In the genomic region with DNA sequence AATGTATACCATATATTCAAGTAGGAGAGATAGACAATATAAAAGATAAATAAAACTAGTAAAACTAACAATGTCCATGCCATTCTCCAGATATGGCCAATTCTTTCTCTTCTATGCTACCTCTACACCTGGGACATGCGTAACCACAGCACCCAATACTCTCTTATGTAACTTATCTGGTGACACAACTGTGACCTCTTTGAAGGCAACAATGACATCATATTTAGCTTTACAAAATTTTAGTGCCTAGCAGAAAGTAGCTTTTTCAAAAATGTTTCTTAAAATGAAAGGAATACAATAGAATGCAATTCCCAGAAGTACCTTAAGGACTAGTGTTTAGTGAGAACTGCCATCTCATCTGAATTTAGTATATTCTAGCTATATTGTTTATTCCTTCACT, we compare ENCODE assay signal across 8 cellular contexts. TPM values are rescaled to one million over a fixed set of nuclear protein-coding genes. Genes with fewer than 3 reads are reported as not detected.
"Had no signal": no experiment of that assay in that cellular context is flagged by ENCODE, and none has a peak within 500 bp of the region (broad histone marks: within the 10 kb centered on the region; RNA-seq: fewer than 3 reads in every experiment).

No MANE protein-coding gene starts in this region.

- ATAC-seq: HCT116 had no signal

- H3K9ac ChIP-seq: GM23248 had no signal

- H3K27ac ChIP-seq: GM23248 had no signal

- H3K4me3 ChIP-seq: GM23248, HAP-1 had no signal

- H3K36me3 ChIP-seq: HAP-1 had no signal

- H3K9me3 ChIP-seq: HAP-1 had no signal

- FAIRE-seq: HTR-8/SVneo had no signal

- H2AFZ ChIP-seq: GM23248 had no signal

- H3K4me1 ChIP-seq: HAP-1 had no signal

- DNase-seq: GM23248, GOT3, H7, KBM-7 had no signal

RNA-seq across cellular contexts. Expression of a gene that starts 36.8 kb away (rescaled TPM):
- polyA plus RNA-seq: IgD-negative memory B cell had no signal
